ENCODE assay signal across 14 cellular contexts in the genomic region with DNA sequence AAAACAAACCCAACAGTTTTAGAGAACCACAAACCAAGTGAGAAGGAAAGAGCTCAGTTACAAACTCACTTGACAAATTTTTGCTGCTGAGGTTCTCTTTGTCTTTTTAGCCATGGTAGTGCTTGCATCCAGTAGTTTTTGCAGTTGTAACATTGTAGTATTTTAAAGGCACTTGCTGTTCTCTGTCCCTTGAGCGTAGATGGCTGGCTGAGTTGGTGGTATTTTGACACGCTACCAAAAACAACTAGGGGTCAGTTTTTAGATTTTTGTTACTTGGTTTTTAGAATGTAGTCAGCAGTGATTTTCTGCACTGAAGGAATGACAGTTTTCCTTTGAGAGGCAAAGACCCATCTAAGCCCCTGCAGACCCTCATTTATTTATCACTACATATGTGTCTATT. TPM values are rescaled to one million over a fixed set of nuclear protein-coding genes. Genes with fewer than 3 reads are reported as not detected.
A peak's percentile ranks its signal among the peaks of the same experiment; 100 is the strongest.
DNase-seq lines count a peak whose midpoint lies in the region; ATAC-seq and TF ChIP-seq lines count a peak whose summit lies in the region.
"Had no signal": no experiment of that assay in that cellular context is flagged by ENCODE, and none has a peak within 500 bp of the region (broad histone marks: within the 10 kb centered on the region; RNA-seq: fewer than 3 reads in every experiment).

No MANE protein-coding gene starts in this region.

- peaks cover 21% of the 10 kb centered on the region for H3K36me3 Mint-ChIP-seq in stimulated activated naive CD8-positive, alpha-beta T cell treated with anti-CD3 and anti-CD28 coated beads, Interleukin-15, Interleukin-2, amounts not matched to agents 100 ng/mL and 50 ng/mL, for 24 hours (ENCODE audit: low read depth)
- H3K36me3 Mint-ChIP-seq in natural killer cell: peaks cover 13% of the 10 kb centered on the region
- peaks cover 9% of the 10 kb centered on the region for H3K36me3 Mint-ChIP-seq in activated naive CD4-positive, alpha-beta T cell treated with anti-CD3 and anti-CD28 coated beads, Interleukin-2, amount 10 ng/mL, durations not matched to agents 7 days and 5 days

- DNase-seq in stimulated activated naive CD8-positive, alpha-beta T cell treated with anti-CD3 and anti-CD28 coated beads, Interleukin-15, amount 100 ng/mL, for 72 hours: no peak
- DNase-seq in natural killer cell (no peak), midbrain (lab: John Stamatoyannopoulos, UW) (no peak)
- DNase-seq in activated naive CD4-positive, alpha-beta T cell treated with anti-CD3 and anti-CD28 coated beads, Interleukin-2, amount 10 ng/mL, durations not matched to agents 7 days and 5 days: no peak
- DNase-seq: Caco-2; CD8-positive, alpha-beta T cell; DND-41; GDM1 had no signal

- H3K4me1 ChIP-seq in neutrophil (ENCODE audit: control insufficient read depth in 1 of 2, insufficient read depth in 1 of 2, low read depth in 1 of 2, low read length in 1 of 2): peaks cover 50 to 54% of the 10 kb centered on the region in 2 experiments
- H3K4me1 ChIP-seq: Caco-2 had no signal

- H3K9me3 ChIP-seq in neutrophil: no peaks in the 10 kb centered on the region
- H3K9me3 ChIP-seq: Caco-2 had no signal

- no peaks in the 10 kb centered on the region for H3K27me3 Mint-ChIP-seq in stimulated activated naive CD8-positive, alpha-beta T cell treated with anti-CD3 and anti-CD28 coated beads, Interleukin-15, Interleukin-2, amounts not matched to agents 100 ng/mL and 50 ng/mL, for 24 hours
- no peaks in the 10 kb centered on the region for H3K27me3 Mint-ChIP-seq in stimulated activated naive CD8-positive, alpha-beta T cell treated with anti-CD3 and anti-CD28 coated beads, Interleukin-15, amount 100 ng/mL, for 72 hours
- no peaks in the 10 kb centered on the region for H3K27me3 Mint-ChIP-seq in natural killer cell (ENCODE audit: low read depth in 2 of 2)
- no peaks in the 10 kb centered on the region for H3K27me3 Mint-ChIP-seq in activated naive CD4-positive, alpha-beta T cell treated with anti-CD3 and anti-CD28 coated beads, Interleukin-2, amount 10 ng/mL, durations not matched to agents 7 days and 5 days

- ATAC-seq in stimulated activated naive CD8-positive, alpha-beta T cell treated with anti-CD3 and anti-CD28 coated beads, Interleukin-15, amount 100 ng/mL, for 72 hours: no peak
- ATAC-seq in natural killer cell (no peak), HG03280 (IDR thresholded peaks at IDR 0.05; ENCODE audit: unreplicated experiment) (no peak)
- ATAC-seq: CD8-positive, alpha-beta T cell; HCT116 had no signal

- H3K27ac ChIP-seq in neutrophil: peak overlapping the region; percentile 5
- H3K27ac ChIP-seq: 22Rv1 had no signal

- H3K27me3 ChIP-seq in neutrophil: no peaks in the 10 kb centered on the region

- no peaks in the 10 kb centered on the region for H3K9me3 Mint-ChIP-seq in stimulated activated naive CD8-positive, alpha-beta T cell treated with anti-CD3 and anti-CD28 coated beads, Interleukin-15, Interleukin-2, amounts not matched to agents 100 ng/mL and 50 ng/mL, for 24 hours
- H3K9me3 Mint-ChIP-seq in stimulated activated naive CD8-positive, alpha-beta T cell treated with anti-CD3 and anti-CD28 coated beads, Interleukin-15, amount 100 ng/mL, for 72 hours: no peaks in the 10 kb centered on the region
- H3K9me3 Mint-ChIP-seq in natural killer cell: no peaks in the 10 kb centered on the region
- H3K9me3 Mint-ChIP-seq in activated naive CD4-positive, alpha-beta T cell treated with anti-CD3 and anti-CD28 coated beads, Interleukin-2, amount 10 ng/mL, durations not matched to agents 7 days and 5 days: no peaks in the 10 kb centered on the region
- H3K9me3 Mint-ChIP-seq: CD14-positive monocyte; CD8-positive, alpha-beta T cell had no signal

- intact Hi-C loops in natural killer cell (cut with micrococcal nuclease): loop anchor here (2.0 kb wide), 1 partner anchor 33 kb away; no protein-coding TSS in a partner anchor

- peaks cover 6% of the 10 kb centered on the region for H3K36me3 ChIP-seq in neutrophil

- TF ChIP-seq CTCF in natural killer cell (IDR thresholded peaks at IDR 0.05) (no peak), neutrophil (IDR thresholded peaks at IDR 0.05) (no peak)

- peak overlapping the region; percentile 43 for H3K4me3 Mint-ChIP-seq in stimulated activated naive CD8-positive, alpha-beta T cell treated with anti-CD3 and anti-CD28 coated beads, Interleukin-15, Interleukin-2, amounts not matched to agents 100 ng/mL and 50 ng/mL, for 24 hours
- H3K4me3 Mint-ChIP-seq in stimulated activated naive CD8-positive, alpha-beta T cell treated with anti-CD3 and anti-CD28 coated beads, Interleukin-15, amount 100 ng/mL, for 72 hours: peak overlapping the region in 1 of 2 donors; percentile 4
- H3K4me3 Mint-ChIP-seq in natural killer cell: peak overlapping the region; percentile 61
- H3K4me3 Mint-ChIP-seq in activated naive CD4-positive, alpha-beta T cell treated with anti-CD3 and anti-CD28 coated beads, Interleukin-2, amount 10 ng/mL, durations not matched to agents 7 days and 5 days: no peak overlapping the region
- H3K4me3 Mint-ChIP-seq: CD14-positive monocyte; CD8-positive, alpha-beta T cell had no signal

- no peak overlapping the region for H3K4me3 ChIP-seq in neutrophil (ENCODE audit: low read depth in 1 of 2, low read length in 1 of 2)

- CTCF ChIA-PET in activated naive CD4-positive, alpha-beta T cell treated with anti-CD3 and anti-CD28 coated beads, Interleukin-2, amount 10 ng/mL, durations not matched to agents 7 days and 5 days (lab: Charles Lee): no interaction called here

- H3K4me1 Mint-ChIP-seq in stimulated activated naive CD8-positive, alpha-beta T cell treated with anti-CD3 and anti-CD28 coated beads, Interleukin-15, Interleukin-2, amounts not matched to agents 100 ng/mL and 50 ng/mL, for 24 hours (ENCODE audit: low read depth): peaks cover 89% of the 10 kb centered on the region
- H3K4me1 Mint-ChIP-seq in stimulated activated naive CD8-positive, alpha-beta T cell treated with anti-CD3 and anti-CD28 coated beads, Interleukin-15, amount 100 ng/mL, for 72 hours: peaks cover 73% of the 10 kb centered on the region
- H3K4me1 Mint-ChIP-seq in natural killer cell: peaks cover 70 to 76% of the 10 kb centered on the region in 2 donors
- peaks cover 32% of the 10 kb centered on the region for H3K4me1 Mint-ChIP-seq in activated naive CD4-positive, alpha-beta T cell treated with anti-CD3 and anti-CD28 coated beads, Interleukin-2, amount 10 ng/mL, durations not matched to agents 7 days and 5 days

- H3K27ac Mint-ChIP-seq in stimulated activated naive CD8-positive, alpha-beta T cell treated with anti-CD3 and anti-CD28 coated beads, Interleukin-15, Interleukin-2, amounts not matched to agents 100 ng/mL and 50 ng/mL, for 24 hours: peak overlapping the region; percentile 80
- peak overlapping the region in 1 of 2 donors; percentile 21 for H3K27ac Mint-ChIP-seq in stimulated activated naive CD8-positive, alpha-beta T cell treated with anti-CD3 and anti-CD28 coated beads, Interleukin-15, amount 100 ng/mL, for 72 hours
- H3K27ac Mint-ChIP-seq in natural killer cell: peak overlapping the region; percentile 20 to 85
- H3K27ac Mint-ChIP-seq in activated naive CD4-positive, alpha-beta T cell treated with anti-CD3 and anti-CD28 coated beads, Interleukin-2, amount 10 ng/mL, durations not matched to agents 7 days and 5 days: no peak overlapping the region
- H3K27ac Mint-ChIP-seq: CD8-positive, alpha-beta T cell had no signal

RNA-seq across cellular contexts. Expression of a gene that starts 58.0 kb away (rescaled TPM):
- total RNA-seq in natural killer cell: 100 to 1,000 TPM; 214 to 240 (median 220) TPM
